ENCODE assay signal across 8 cellular contexts in the genomic region with DNA sequence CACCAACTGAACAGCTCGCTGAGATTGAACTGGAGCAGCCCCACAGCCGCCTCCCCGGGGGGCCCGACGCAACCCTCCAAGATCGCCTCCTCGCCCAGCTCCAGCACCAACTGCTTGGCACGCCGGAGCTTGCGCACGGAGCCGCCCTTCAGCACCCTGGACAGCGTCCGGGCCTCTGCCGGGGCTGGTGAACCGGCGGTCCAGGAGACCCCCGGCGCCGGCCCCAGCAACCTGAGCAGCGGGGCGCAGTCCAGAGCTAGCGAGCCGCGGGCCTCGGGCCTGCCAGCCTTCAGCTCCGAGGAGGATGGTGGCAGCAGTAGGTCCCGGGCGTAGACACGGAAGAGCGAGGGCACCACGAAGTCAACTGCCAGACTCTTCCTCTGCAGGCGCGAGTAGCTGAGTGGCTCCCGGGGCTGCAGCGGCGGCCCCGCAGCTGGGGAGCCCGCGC. TPM values are rescaled to one million over a fixed set of nuclear protein-coding genes. Genes with fewer than 3 reads are reported as not detected.
DNase-seq lines count a peak whose midpoint lies in the region; ATAC-seq, FAIRE-seq and TF ChIP-seq lines count a peak whose summit lies in the region.

No MANE protein-coding gene starts in this region.

- DNase-seq in GDM1 (lab: John Stamatoyannopoulos, UW), result peak; percentile 20
- peak; percentile 63 for DNase-seq in RWPE2 (ENCODE audit: low spot score)
- DNase-seq in GM12878 (ENCODE audit: low read depth, low spot score), result no peak
- peak; percentile 91 for DNase-seq in islet precursor cell
- DNase-seq in stimulated activated CD4-positive, alpha-beta T cell treated with anti-CD3 and anti-CD28 coated beads, Interleukin-1b, Interleukin-23, amount 100 ng/mL, for 48 hours, result peak; percentile 37
- DNase-seq in cerebellar cortex (ENCODE audit: low spot score), result no peak

- H2AFZ ChIP-seq in GM12878 (ENCODE audit: control insufficient read depth, low read depth, low read length), result no peak overlapping the region

- no peak overlapping the region for H3K27ac ChIP-seq in RWPE2 (ENCODE audit: poor library complexity, severe bottlenecking)
- H3K27ac ChIP-seq in GM12878 (ENCODE audit: control insufficient read depth, insufficient read depth), result no peak overlapping the region

- no peak overlapping the region for H3K9ac ChIP-seq in GM12878 (ENCODE audit: control insufficient read depth, insufficient read depth, low read length)

- ATAC-seq in RWPE2 (ENCODE audit: low read depth), result peak; percentile 3; the same call in 2 of the 3 replicates
- peak; percentile 36; the same call in 1 of the 3 replicates for ATAC-seq in GM12878
- no peak for ATAC-seq in HG03196 (IDR thresholded peaks at IDR 0.05; ENCODE audit: unreplicated experiment)
- no peak for ATAC-seq in GM18520 (IDR thresholded peaks at IDR 0.05; ENCODE audit: unreplicated experiment)

- in situ Hi-C loops in GM12878 (cut with MboI), result no loop called here

- 19% methylated on average over 27 of the region's 40 CpGs for WGBS in GM12878 (ENCODE audit: insufficient coverage, insufficient replicate concordance, low lambda C conversion rate, missing lambda C conversion rate)

- SMC1A ChIA-PET in GM12878 (lab: Charles Lee; ENCODE audit: uncharacterized antibody, unreplicated experiment), result no interaction called here

- TF ChIP-seq RAD21 in GM12878 (IDR thresholded peaks at IDR 0.05; ENCODE audit: insufficient read depth, low read depth, low read length), result no peak

- intact Hi-C loops in GM12878 (cut with micrococcal nuclease; ENCODE audit: unreplicated experiment), result loop anchor here (5.0 kb wide), 2 partner anchors 197 to 963 kb away; no protein-coding TSS in a partner anchor

- no peaks in the 10 kb centered on the region for H3K4me1 ChIP-seq in RWPE2 (ENCODE audit: insufficient read depth, poor library complexity, severe bottlenecking)
- no peaks in the 10 kb centered on the region for H3K4me1 ChIP-seq in GM12878 (ENCODE audit: control insufficient read depth, insufficient read depth, low read length)

- no TSS peak for BruUV-seq in GM12878 (replicated peaks; lab: Mats Ljungman, UMichigan)

- H3K4me2 ChIP-seq in GM12878 (ENCODE audit: control insufficient read depth, insufficient read depth), result no peak overlapping the region

- H3K79me2 ChIP-seq in GM12878 (ENCODE audit: control insufficient read depth, insufficient read depth, low read length), result no peaks in the 10 kb centered on the region

- no peaks in the 10 kb centered on the region for H4K20me1 ChIP-seq in GM12878 (ENCODE audit: control insufficient read depth, insufficient read depth)

- TF ChIP-seq EP300 in GM12878 (IDR thresholded peaks at IDR 0.05; ENCODE audit: borderline replicate concordance in 1 of 2, control insufficient read depth in 1 of 2, low read depth in 2 of 2, low read length in 2 of 2), result no peak

- no peak overlapping the region for H3K4me3 ChIP-seq in RWPE2 (ENCODE audit: severe bottlenecking)
- H3K4me3 ChIP-seq in GM12878, result no peak overlapping the region

- TF ChIP-seq CTCF in RWPE2 (IDR thresholded peaks at IDR 0.05; ENCODE audit: poor library complexity, severe bottlenecking), result no peak
- no peak for TF ChIP-seq CTCF in GM12878 (IDR thresholded peaks at IDR 0.05 in 2 of 3, conservative IDR thresholded peaks at IDR 0.05 in 1 of 3; ENCODE audit: control insufficient read depth in 2 of 3, extremely low read depth in 1 of 3, insufficient read depth in 1 of 3, low read depth in 3 of 3, low read length in 3 of 3)

- CTCF ChIA-PET in GM12878 (lab: Yijun Ruan, JAX), result interaction anchor here (1.0 to 1.1 kb wide), 2 partner anchors 10 to 152 kb away, joined by 3 to 4 read pairs; no protein-coding TSS in a partner anchor

- FAIRE-seq in GM12878 (lab: Jason Lieb, UNC), result no peak

- RAD21 ChIA-PET in GM12878 (lab: Charles Lee; ENCODE audit: unreplicated experiment), result interaction anchor here (0.5 to 4.7 kb wide), 2 partner anchors 152 to 1203 kb away, joined by 3 to 26 read pairs; no protein-coding TSS in a partner anchor

- POLR2A ChIA-PET in GM12878 (lab: Charles Lee), result no interaction called here

- no peak for TF ChIP-seq POLR2A in GM12878 (IDR thresholded peaks at IDR 0.05; ENCODE audit: low read depth, low read length)

- no peaks in the 10 kb centered on the region for H3K9me3 ChIP-seq in RWPE2 (ENCODE audit: severe bottlenecking)
- no peaks in the 10 kb centered on the region for H3K9me3 ChIP-seq in GM12878 (replicated peaks; ENCODE audit: control insufficient read depth, insufficient read depth, low read length)

- H3K27me3 ChIP-seq in RWPE2 (ENCODE audit: insufficient read depth, poor library complexity, severe bottlenecking) (peaks cover 41% of the 10 kb centered on the region), GM12878 (replicated peaks in 1 of 2; ENCODE audit: control insufficient read depth in 2 of 2, insufficient read depth in 2 of 2, low read length in 1 of 2) (peaks cover 6 to 13% of the 10 kb centered on the region in 2 experiments)

- no peaks in the 10 kb centered on the region for H3K36me3 ChIP-seq in RWPE2 (ENCODE audit: low read depth)
- no peaks in the 10 kb centered on the region for H3K36me3 ChIP-seq in GM12878 (ENCODE audit: control insufficient read depth in 2 of 2, insufficient read depth in 2 of 2, low read length in 1 of 2)

TF ChIP-seq in GM12878, 131 proteins besides CTCF, POLR2A, EP300 and RAD21:
- TF ChIP-seq, protein P1, sequence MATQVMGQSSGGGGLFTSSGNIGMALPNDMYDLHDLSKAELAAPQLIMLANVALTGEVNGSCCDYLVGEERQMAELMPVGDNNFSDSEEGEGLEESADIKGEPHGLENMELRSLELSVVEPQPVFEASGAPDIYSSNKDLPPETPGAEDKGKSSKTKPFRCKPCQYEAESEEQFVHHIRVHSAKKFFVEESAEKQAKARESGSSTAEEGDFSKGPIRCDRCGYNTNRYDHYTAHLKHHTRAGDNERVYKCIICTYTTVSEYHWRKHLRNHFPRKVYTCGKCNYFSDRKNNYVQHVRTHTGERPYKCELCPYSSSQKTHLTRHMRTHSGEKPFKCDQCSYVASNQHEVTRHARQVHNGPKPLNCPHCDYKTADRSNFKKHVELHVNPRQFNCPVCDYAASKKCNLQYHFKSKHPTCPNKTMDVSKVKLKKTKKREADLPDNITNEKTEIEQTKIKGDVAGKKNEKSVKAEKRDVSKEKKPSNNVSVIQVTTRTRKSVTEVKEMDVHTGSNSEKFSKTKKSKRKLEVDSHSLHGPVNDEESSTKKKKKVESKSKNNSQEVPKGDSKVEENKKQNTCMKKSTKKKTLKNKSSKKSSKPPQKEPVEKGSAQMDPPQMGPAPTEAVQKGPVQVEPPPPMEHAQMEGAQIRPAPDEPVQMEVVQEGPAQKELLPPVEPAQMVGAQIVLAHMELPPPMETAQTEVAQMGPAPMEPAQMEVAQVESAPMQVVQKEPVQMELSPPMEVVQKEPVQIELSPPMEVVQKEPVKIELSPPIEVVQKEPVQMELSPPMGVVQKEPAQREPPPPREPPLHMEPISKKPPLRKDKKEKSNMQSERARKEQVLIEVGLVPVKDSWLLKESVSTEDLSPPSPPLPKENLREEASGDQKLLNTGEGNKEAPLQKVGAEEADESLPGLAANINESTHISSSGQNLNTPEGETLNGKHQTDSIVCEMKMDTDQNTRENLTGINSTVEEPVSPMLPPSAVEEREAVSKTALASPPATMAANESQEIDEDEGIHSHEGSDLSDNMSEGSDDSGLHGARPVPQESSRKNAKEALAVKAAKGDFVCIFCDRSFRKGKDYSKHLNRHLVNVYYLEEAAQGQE (IDR thresholded peaks at IDR 0.05; ENCODE audit: low read depth, low read length), result peak; percentile 85
- no peak for TF ChIP-seq MXI1 (IDR thresholded peaks at IDR 0.05; ENCODE audit: low read depth, low read length)

RNA-seq across cellular contexts. Expression of a gene that starts 1.2 kb away (rescaled TPM):
- 0.06 TPM in 1 of 2 replicates, not detected in the other for total RNA-seq in GM12878 (2013; cell fraction: nucleolus; rRNA removed)
- total RNA-seq in GM12878 (2014; rRNA removed), result not detected in 2 replicates
- not detected in 2 replicates for total RNA-seq in GM12878 (2014; rRNA removed; fragmentation: Illumina TruSeq; extraction: Trizol)
- total RNA-seq in GM12878 (2021), result not detected in 2 replicates
- polyA plus RNA-seq in GM12878 (2011; ENCODE audit: low read depth), result not detected
- polyA plus RNA-seq in GM12878 (2011; rRNA removed), result not detected in 2 replicates
- 0.02 TPM in 1 of 2 replicates, not detected in the other for polyA plus RNA-seq in GM12878 (2011; cell fraction: cytosol; rRNA removed)
- polyA plus RNA-seq in GM12878 (2011; cell fraction: nucleus; rRNA removed), result 0.01 TPM in 1 of 2 replicates, not detected in the other
- polyA plus RNA-seq in GM12878 (2012), result not detected in 2 replicates
- not detected in 2 replicates for polyA plus RNA-seq in GM12878 (2014; fragmentation: Illumina TruSeq; extraction: Trizol)
- under 1 TPM in 1 of 2 experiments, not detected in 1; 0.11 TPM for polyA plus RNA-seq in GM12878 (2014; fragmentation: Nextera tagmentation; extraction: Ambion mirVana)
- polyA plus RNA-seq in GM12878 (2014; rRNA removed), result not detected in 2 replicates
- not detected for polyA plus RNA-seq in GM12878 (2016; fragmentation: Nextera tagmentation; extraction: Ambion mirVana)
- not detected in 2 replicates for polyA minus RNA-seq in GM12878 (2011; rRNA and poly(A)+ RNA removed)
- not detected in 2 replicates for polyA minus RNA-seq in GM12878 (2011; cell fraction: cytosol; rRNA and poly(A)+ RNA removed)
- not detected in 2 replicates for polyA minus RNA-seq in GM12878 (2011; cell fraction: nucleus; rRNA and poly(A)+ RNA removed)

Comparison
In these comparisons a context has a peak if more than half of its experiments do, and no peak if none do; other contexts are left out.
1. DNase-seq: peak in GDM1 (single experiment), RWPE2 (single experiment), islet precursor cell (single experiment) and stimulated activated CD4-positive, alpha-beta T cell treated with anti-CD3 and anti-CD28 coated beads, Interleukin-1b, Interleukin-23, amount 100 ng/mL, for 48 hours (single experiment); none in GM12878 (single experiment) and cerebellar cortex (single experiment).
2. ATAC-seq: peak in RWPE2 (single experiment) and GM12878 (single experiment); none in HG03196 (single experiment) and GM18520 (single experiment).